Comparison of ENCODE assay signal across 30 cellular contexts in genomic region chr16:20393801-20394637, GRCh38. TPM values are rescaled to one million over a fixed set of nuclear protein-coding genes. Genes with fewer than 3 reads are reported as not detected.
DNase-seq lines count a peak whose midpoint lies in the region; ATAC-seq and TF ChIP-seq lines count a peak whose summit lies in the region.
"Had no signal": no experiment of that assay in that cellular context is flagged by ENCODE, and none has a peak within 500 bp of the region (broad histone marks: within the 10 kb centered on the region; RNA-seq: fewer than 3 reads in every experiment).

No MANE protein-coding gene starts in this region.

- H3K4me3 Mint-ChIP-seq in natural killer cell: no peak overlapping the region
- H3K4me3 Mint-ChIP-seq: activated CD8-positive, alpha-beta T cell treated with anti-CD3 and anti-CD28 coated beads, Interleukin-2, amount 10 ng/mL, durations not matched to agents 7 days and 5 days; CD14-positive monocyte had no signal

- ATAC-seq in mucosa of descending colon: peak; percentile 73
- no peak for ATAC-seq in natural killer cell
- ATAC-seq in GM18873 (IDR thresholded peaks at IDR 0.05; ENCODE audit: low FRiP score, unreplicated experiment): no peak
- ATAC-seq: activated CD8-positive, alpha-beta T cell treated with anti-CD3 and anti-CD28 coated beads, Interleukin-2, amount 10 ng/mL, durations not matched to agents 7 days and 5 days; activated naive CD4-positive, alpha-beta T cell treated with anti-CD3 and anti-CD28 coated beads, Interleukin-2, amount 50 U/mL, for 72 hours had no signal

- peaks cover 5 to 15% (median 14%) of the 10 kb centered on the region in 4 donors for H3K4me1 ChIP-seq in esophagus muscularis mucosa
- no peaks in the 10 kb centered on the region for H3K4me1 ChIP-seq in mucosa of descending colon (ENCODE audit: low read depth)
- peaks cover 0 to 13% (median 0%) of the 10 kb centered on the region in 4 donors for H3K4me1 ChIP-seq in tibial artery

- no peaks in the 10 kb centered on the region for H3K36me3 Mint-ChIP-seq in natural killer cell
- H3K36me3 Mint-ChIP-seq: activated naive CD4-positive, alpha-beta T cell treated with anti-CD3 and anti-CD28 coated beads, Interleukin-2, amount 50 U/mL, for 72 hours; CD14-positive monocyte had no signal

- H3K9me3 ChIP-seq in esophagus muscularis mucosa (no peaks in the 10 kb centered on the region), mucosa of descending colon (no peaks in the 10 kb centered on the region), tibial artery (no peaks in the 10 kb centered on the region)

- H3K36me3 ChIP-seq in esophagus muscularis mucosa (no peaks in the 10 kb centered on the region), mucosa of descending colon (ENCODE audit: low read depth) (no peaks in the 10 kb centered on the region), tibial artery (no peaks in the 10 kb centered on the region)

- no peak overlapping the region for H3K27ac Mint-ChIP-seq in natural killer cell
- H3K27ac Mint-ChIP-seq: activated CD8-positive, alpha-beta T cell treated with anti-CD3 and anti-CD28 coated beads, Interleukin-2, amount 10 ng/mL, durations not matched to agents 7 days and 5 days; activated naive CD4-positive, alpha-beta T cell treated with anti-CD3 and anti-CD28 coated beads, Interleukin-2, amount 50 U/mL, for 72 hours; CD14-positive monocyte had no signal

- peak; percentile 7 for DNase-seq in DMS153 treated with DMSO at 0.1 percent for 48 hours (lab: John Stamatoyannopoulos, UW; ENCODE audit: unreplicated experiment)
- no peak for DNase-seq in DMS153 (lab: John Stamatoyannopoulos, UW)
- DNase-seq in esophagus muscularis mucosa (ENCODE audit: extremely low spot score): no peak
- peak in 2 of 3 donors; percentile 51 to 62 for DNase-seq in mucosa of descending colon
- DNase-seq in tibial artery: no peak
- DNase-seq in natural killer cell: no peak
- no peak for DNase-seq in GM13976 (ENCODE audit: low spot score)
- DNase-seq: activated CD8-positive, alpha-beta T cell treated with anti-CD3 and anti-CD28 coated beads, Interleukin-2, amount 10 ng/mL, durations not matched to agents 7 days and 5 days; activated T-cell treated with anti-CD3 and anti-CD28 coated beads for 4 hours; caudate nucleus; dermis blood vessel endothelial cell; DND-41; GM23248; Karpas-422; mesendoderm; NCI-H526; NK-92 treated with Interleukin-12 subunit alpha and Interleukin-12 subunit beta, amount 100 ng/mL, for 24 hours; PC-9; SHP77; stimulated activated CD4-positive, alpha-beta T cell treated with anti-CD3 and anti-CD28 coated beads, Interleukin-2, amount 100 ng/mL, for 48 hours had no signal

- intact Hi-C loops in esophagus muscularis mucosa (cut with DNase I): no loop called here
- intact Hi-C loops in mucosa of descending colon (cut with DNase I, micrococcal nuclease): no loop called here
- intact Hi-C loops in tibial artery (cut with DNase I; ENCODE audit: low total_unique reads): no loop called here
- intact Hi-C loops in natural killer cell (cut with micrococcal nuclease): no loop called here

- 63% methylated on average over 3 of the region's 3 CpGs for WGBS in esophagus muscularis mucosa

- in situ Hi-C loops in GM13976 (cut with MboI; ENCODE audit: low sequenced_read_pairs, unreplicated experiment): no loop called here

- H3K9me3 Mint-ChIP-seq in natural killer cell: no peaks in the 10 kb centered on the region
- H3K9me3 Mint-ChIP-seq: activated naive CD4-positive, alpha-beta T cell treated with anti-CD3 and anti-CD28 coated beads, Interleukin-2, amount 50 U/mL, for 72 hours; CD14-positive monocyte had no signal

- TF ChIP-seq CTCF in esophagus muscularis mucosa (IDR thresholded peaks at IDR 0.05) (no peak), mucosa of descending colon (IDR thresholded peaks at IDR 0.05) (no peak), tibial artery (IDR thresholded peaks at IDR 0.05) (no peak), natural killer cell (IDR thresholded peaks at IDR 0.05) (no peak), GM13976 (IDR thresholded peaks at IDR 0.05; ENCODE audit: borderline replicate concordance, control extremely low read depth, extremely low read depth, insufficient read depth, missing control alignments) (no peak)

- no peaks in the 10 kb centered on the region for H3K4me1 Mint-ChIP-seq in natural killer cell
- H3K4me1 Mint-ChIP-seq: CD14-positive monocyte had no signal

- no peaks in the 10 kb centered on the region for H3K27me3 Mint-ChIP-seq in natural killer cell (ENCODE audit: low read depth in 2 of 2)

- no peak for TF ChIP-seq EP300 in esophagus muscularis mucosa (IDR thresholded peaks at IDR 0.05)

- H3K27ac ChIP-seq in esophagus muscularis mucosa (replicated peaks in 1 of 4) (peak overlapping the region in 3 of 4 donors; percentile 9 to 32 (median 17)), tibial artery (peak overlapping the region; percentile 18 to 24)
- H3K27ac ChIP-seq: 22Rv1, GM23248, PC-9 had no signal

- H3K4me3 ChIP-seq in esophagus muscularis mucosa (no peak overlapping the region), mucosa of descending colon (no peak overlapping the region), tibial artery (no peak overlapping the region)
- H3K4me3 ChIP-seq: GM23248, PC-9 had no signal

- H3K27me3 ChIP-seq in esophagus muscularis mucosa (no peaks in the 10 kb centered on the region), tibial artery (no peaks in the 10 kb centered on the region)

- no peak for TF ChIP-seq POLR2A in esophagus muscularis mucosa (IDR thresholded peaks at IDR 0.05; ENCODE audit: low read depth)

RNA-seq across cellular contexts. Expression of gene PDILT, which starts 10.5 kb away (rescaled TPM):
- total RNA-seq in esophagus muscularis mucosa: not detected
- not detected for total RNA-seq in mucosa of descending colon
- total RNA-seq in natural killer cell: not detected
- total RNA-seq: activated CD8-positive, alpha-beta T cell treated with anti-CD3 and anti-CD28 coated beads, Interleukin-2, amount 10 ng/mL, durations not matched to agents 7 days and 5 days; activated naive CD4-positive, alpha-beta T cell treated with anti-CD3 and anti-CD28 coated beads, Interleukin-2, amount 50 U/mL, for 72 hours; aorta; dermis blood vessel endothelial cell; glomerular endothelial cell; GM23248; myocyte; PC-9; renal cortical epithelial cell; T-helper 2 cell treated with Interferon-gamma antibody and Interleukin-4, amounts not matched to agents 100 ng/mL and 5 ng/mL, for 36 hours; urinary bladder had no signal

RNA-seq across cellular contexts. Expression of gene ACSM5, which starts 15.3 kb away (rescaled TPM):
- total RNA-seq in esophagus muscularis mucosa (1 to 10 TPM; 1.6 to 6.1 (median 3.7) TPM), mucosa of descending colon (1 to 10 TPM in 1 of 3 donors, under 1 TPM in 2; 0.67 to 5.1 (median 0.89) TPM), natural killer cell (not detected)
- total RNA-seq: activated CD8-positive, alpha-beta T cell treated with anti-CD3 and anti-CD28 coated beads, Interleukin-2, amount 10 ng/mL, durations not matched to agents 7 days and 5 days; activated naive CD4-positive, alpha-beta T cell treated with anti-CD3 and anti-CD28 coated beads, Interleukin-2, amount 50 U/mL, for 72 hours; glomerular endothelial cell; GM23248; PC-9; T-helper 2 cell treated with Interferon-gamma antibody and Interleukin-4, amounts not matched to agents 100 ng/mL and 5 ng/mL, for 36 hours had no signal

RNA-seq across cellular contexts. Expression of gene UMOD, which starts 41.5 kb away (rescaled TPM):
- not detected for total RNA-seq in esophagus muscularis mucosa
- not detected for total RNA-seq in mucosa of descending colon
- not detected for total RNA-seq in natural killer cell
- total RNA-seq: activated CD8-positive, alpha-beta T cell treated with anti-CD3 and anti-CD28 coated beads, Interleukin-2, amount 10 ng/mL, durations not matched to agents 7 days and 5 days; activated naive CD4-positive, alpha-beta T cell treated with anti-CD3 and anti-CD28 coated beads, Interleukin-2, amount 50 U/mL, for 72 hours; aorta; dermis blood vessel endothelial cell; glomerular endothelial cell; GM23248; myocyte; PC-9; renal cortical epithelial cell; T-helper 2 cell treated with Interferon-gamma antibody and Interleukin-4, amounts not matched to agents 100 ng/mL and 5 ng/mL, for 36 hours; urinary bladder had no signal

RNA-seq across cellular contexts. Expression of gene ACSM2A, which starts 57.3 kb away (rescaled TPM):
- total RNA-seq in esophagus muscularis mucosa: 1 to 10 TPM in 1 of 4 donors, not detected in 3; 1.3 TPM
- not detected for total RNA-seq in mucosa of descending colon
- total RNA-seq in natural killer cell: not detected
- total RNA-seq: activated CD8-positive, alpha-beta T cell treated with anti-CD3 and anti-CD28 coated beads, Interleukin-2, amount 10 ng/mL, durations not matched to agents 7 days and 5 days; activated naive CD4-positive, alpha-beta T cell treated with anti-CD3 and anti-CD28 coated beads, Interleukin-2, amount 50 U/mL, for 72 hours; aorta; glomerular endothelial cell; GM23248; myocyte; PC-9; T-helper 2 cell treated with Interferon-gamma antibody and Interleukin-4, amounts not matched to agents 100 ng/mL and 5 ng/mL, for 36 hours; urinary bladder had no signal

Comparison
In these comparisons a context has a peak if more than half of its experiments do, and no peak if none do; other contexts are left out.
1. DNase-seq: peak in DMS153 treated with DMSO at 0.1 percent for 48 hours (single experiment) and mucosa of descending colon (2 of 3); none in DMS153 (single experiment), esophagus muscularis mucosa (single experiment), tibial artery (0 of 2), natural killer cell (single experiment) and GM13976 (single experiment).